In genomic region chr1:31703431-31704260, GRCh38 we compare ENCODE assay signal across 8 cellular contexts. TPM values are rescaled to one million over a fixed set of nuclear protein-coding genes. Genes with fewer than 3 reads are reported as not detected.
DNase-seq lines count a peak whose midpoint lies in the region; ATAC-seq and TF ChIP-seq lines count a peak whose summit lies in the region.

COL16A1 (minus strand) TSS chr1:31704017; CDS start chr1:31702193, 1,824 bp downstream.

- H3K9me3 ChIP-seq in duodenal mucosa (ENCODE audit: control insufficient read depth in 1 of 2, low read length in 2 of 2): no peaks in the 10 kb centered on the region
- H3K9me3 ChIP-seq in liver (ENCODE audit: control insufficient read depth in 4 of 4, low read length in 3 of 4): no peaks in the 10 kb centered on the region

- H3K4me3 ChIP-seq in AG04449 (ENCODE audit: low read depth, low read length) (peak within 1 kb of the TSS; percentile 80), duodenal mucosa (ENCODE audit: low read depth in 1 of 2, low read length in 2 of 2) (peak within 1 kb of the TSS; percentile 52 to 56), liver (ENCODE audit: low read depth in 1 of 3, low read length in 3 of 3) (no peak within 1 kb of the TSS)

- POLR2A ChIA-PET in AG04449 (lab: Yijun Ruan, JAX): interaction anchor here (0.6 to 5.7 kb wide), 9 partner anchors 9 to 232 kb away, joined by 3 to 101 read pairs (median 3); partner anchors contain the start of gene PEF1

- no peak for TF ChIP-seq RAD21 in liver (IDR thresholded peaks at IDR 0.05)

- peak; percentile 9 for TF ChIP-seq CTCF in AG04449 (IDR thresholded peaks at IDR 0.05; ENCODE audit: insufficient read depth, low read length, missing control alignments)
- no peak for TF ChIP-seq CTCF in liver (IDR thresholded peaks at IDR 0.05; ENCODE audit: low read depth, low read length, missing input control)

- DNase-seq in AG04449 (ENCODE audit: low read depth, low spot score) (no peak), HuH-7.5 (ENCODE audit: low spot score) (peak; percentile 44), NCI-H2196 treated with DMSO at 0.1 percent for 48 hours (lab: John Stamatoyannopoulos, UW; ENCODE audit: unreplicated experiment) (no peak)

- H3K9ac ChIP-seq in duodenal mucosa (ENCODE audit: low read depth in 1 of 2, low read length in 2 of 2) (peak within 1 kb of the TSS; percentile 22 to 56), liver (ENCODE audit: low read depth in 1 of 2, low read length in 2 of 2) (no peak within 1 kb of the TSS)

- H3K27me3 ChIP-seq in duodenal mucosa (ENCODE audit: control insufficient read depth in 1 of 2, insufficient read depth in 2 of 2, low read length in 2 of 2) (peaks cover 8 to 14% of the 10 kb centered on the region in 2 donors), liver (ENCODE audit: control insufficient read depth in 4 of 4, insufficient read depth in 4 of 4, low read length in 3 of 4) (peaks cover 0 to 6% (median 2%) of the 10 kb centered on the region in 4 donors)

- H3K4me1 ChIP-seq in duodenal mucosa (ENCODE audit: control insufficient read depth in 1 of 2, insufficient read depth in 2 of 2, low read length in 2 of 2) (peaks cover 23 to 32% of the 10 kb centered on the region in 2 donors), liver (ENCODE audit: control insufficient read depth in 4 of 4, insufficient read depth in 4 of 4, low read length in 3 of 4) (peaks cover 11 to 20% (median 14%) of the 10 kb centered on the region in 4 donors)

- H3K27ac ChIP-seq in duodenal mucosa (ENCODE audit: low read depth, low read length) (peak within 1 kb of the TSS; percentile 17), liver (ENCODE audit: low read depth in 1 of 2, low read length in 2 of 2) (peak within 1 kb of the TSS; percentile 23 to 29), temporal lobe (ENCODE audit: low read depth, low read length) (peak within 1 kb of the TSS; percentile 50)

- H3K36me3 ChIP-seq in duodenal mucosa (ENCODE audit: control insufficient read depth in 1 of 2, insufficient read depth in 2 of 2, low read length in 2 of 2): no peaks in the 10 kb centered on the region
- no peaks in the 10 kb centered on the region for H3K36me3 ChIP-seq in liver (ENCODE audit: control insufficient read depth in 4 of 4, insufficient read depth in 3 of 4, low read depth in 1 of 4, low read length in 3 of 4)

- CTCF ChIA-PET in AG04449 (lab: Yijun Ruan, JAX): interaction anchor here (0.9 to 6.9 kb wide), 17 partner anchors 9 to 235 kb away, joined by 3 to 117 read pairs (median 5); partner anchors contain the start of gene PTP4A2

- 40% methylated on average over 39 of the region's 39 CpGs for WGBS in liver

- no peak for ATAC-seq in HG03097 (IDR thresholded peaks at IDR 0.05; ENCODE audit: low FRiP score, unreplicated experiment)
- ATAC-seq in HG03457 (IDR thresholded peaks at IDR 0.05; ENCODE audit: unreplicated experiment): no peak

TF ChIP-seq in liver, 16 proteins besides CTCF, POLR2A, EP300 and RAD21:
- TF ChIP-seq TAF1 (conservative IDR thresholded peaks at IDR 0.05) (no peak), HNF4G (IDR thresholded peaks at IDR 0.05) (no peak), GABPA (IDR thresholded peaks at IDR 0.05 in 1 of 2, conservative IDR thresholded peaks at IDR 0.05 in 1 of 2) (no peak), JUND (IDR thresholded peaks at IDR 0.05) (no peak), MAX (IDR thresholded peaks at IDR 0.05) (no peak), EGR1 (IDR thresholded peaks at IDR 0.05; ENCODE audit: low read depth in 2 of 2) (no peak), NR2F2 (IDR thresholded peaks at IDR 0.05) (no peak), REST (IDR thresholded peaks at IDR 0.05) (no peak), FOXA1 (IDR thresholded peaks at IDR 0.05) (no peak), FOXA2 (IDR thresholded peaks at IDR 0.05) (no peak), SP1 (IDR thresholded peaks at IDR 0.05) (no peak), HNF4A (conservative IDR thresholded peaks at IDR 0.05) (no peak), RXRA (IDR thresholded peaks at IDR 0.05) (no peak)
- TF ChIP-seq, protein P1, sequence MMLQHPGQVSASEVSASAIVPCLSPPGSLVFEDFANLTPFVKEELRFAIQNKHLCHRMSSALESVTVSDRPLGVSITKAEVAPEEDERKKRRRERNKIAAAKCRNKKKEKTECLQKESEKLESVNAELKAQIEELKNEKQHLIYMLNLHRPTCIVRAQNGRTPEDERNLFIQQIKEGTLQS (IDR thresholded peaks at IDR 0.05): no peak

RNA-seq across cellular contexts. Expression of gene COL16A1, which starts in this region (rescaled TPM):
- total RNA-seq in liver (1 to 10 TPM; 3.0 to 3.8 TPM), temporal lobe (10.3 TPM)
- 1 to 10 TPM in 1 of 2 donors, under 1 TPM in 1; 0.43 to 1.7 TPM for polyA plus RNA-seq in liver

Comparison
In these comparisons a context has a peak if more than half of its experiments do, and no peak if none do; other contexts are left out.
1. H3K4me3 ChIP-seq: peak in AG04449 (single experiment) and duodenal mucosa (2 of 2); none in liver (0 of 3).
2. H3K9ac ChIP-seq: peak in duodenal mucosa (2 of 2); none in liver (0 of 2).
3. Peak in every context shown above with its lines, with median percentiles within 50 percentile points of each other: H3K27ac ChIP-seq.